In genomic region chr4:67288964-67289363, GRCh38 we compare ENCODE assay signal across 1 cellular context.
A peak's percentile ranks its signal among the peaks of the same experiment; 100 is the strongest.
TF ChIP-seq lines count a peak whose summit lies in the region.

No MANE protein-coding gene starts in this region.

TF ChIP-seq in HepG2, 621 proteins besides CTCF, POLR2A, EP300 and RAD21 (continued from another document):
- TF ChIP-seq NR2F1 (CRISPR knock-in tag; IDR thresholded peaks at IDR 0.05) = peak in 1 of 2 experiments; percentile 27; a peak in 1 of 4 replicates
- TF ChIP-seq NR2C2 (CRISPR knock-in tag; IDR thresholded peaks at IDR 0.05; ENCODE audit: borderline replicate concordance) = peak; percentile 35; the same call in 1 of the 2 replicates
- TF ChIP-seq NR2F6 (IDR thresholded peaks at IDR 0.05) = peak; percentile 73
- peak; percentile 78 for TF ChIP-seq NR2F6 (CRISPR knock-in tag; IDR thresholded peaks at IDR 0.05)
- no peak for TF ChIP-seq FUBP1 (CRISPR knock-in tag; IDR thresholded peaks at IDR 0.05; ENCODE audit: borderline replicate concordance)
